Comparison of ENCODE assay signal across 1 cellular context in genomic region chr6:131627724-131628682, GRCh38.
TF ChIP-seq lines count a peak whose summit lies in the region.

Gene MED23 (minus strand): TSS chr6:131628242. CDS start chr6:131628049, 193 bp downstream.

TF ChIP-seq in K562, 482 proteins besides CTCF, POLR2A, EP300 and RAD21 (continued from another document and continues in another):
- TF ChIP-seq, protein P1, sequence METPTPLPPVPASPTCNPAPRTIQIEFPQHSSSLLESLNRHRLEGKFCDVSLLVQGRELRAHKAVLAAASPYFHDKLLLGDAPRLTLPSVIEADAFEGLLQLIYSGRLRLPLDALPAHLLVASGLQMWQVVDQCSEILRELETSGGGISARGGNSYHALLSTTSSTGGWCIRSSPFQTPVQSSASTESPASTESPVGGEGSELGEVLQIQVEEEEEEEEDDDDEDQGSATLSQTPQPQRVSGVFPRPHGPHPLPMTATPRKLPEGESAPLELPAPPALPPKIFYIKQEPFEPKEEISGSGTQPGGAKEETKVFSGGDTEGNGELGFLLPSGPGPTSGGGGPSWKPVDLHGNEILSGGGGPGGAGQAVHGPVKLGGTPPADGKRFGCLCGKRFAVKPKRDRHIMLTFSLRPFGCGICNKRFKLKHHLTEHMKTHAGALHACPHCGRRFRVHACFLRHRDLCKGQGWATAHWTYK (CRISPR knock-in tag; IDR thresholded peaks at IDR 0.05): no peak; the same call in 1 of the 2 replicates
- 0 out of 2 replicates have a peak, but pooled peaks have one; percentile 7 for TF ChIP-seq ZNF444 (CRISPR knock-in tag; IDR thresholded peaks at IDR 0.05)
- TF ChIP-seq HBP1 (CRISPR knock-in tag; IDR thresholded peaks at IDR 0.05): peak; percentile 72; the same call in 1 of the 2 replicates
- peak; percentile 58 to 83; a peak in 2 of 4 replicates for TF ChIP-seq SIN3A (IDR thresholded peaks at IDR 0.05; ENCODE audit: borderline replicate concordance in 2 of 2, control insufficient read depth in 1 of 2, low read depth in 2 of 2, low read length in 2 of 2)
- TF ChIP-seq MAZ (CRISPR knock-in tag; conservative IDR thresholded peaks at IDR 0.05 in 1 of 2, IDR thresholded peaks at IDR 0.05 in 1 of 2): peak; percentile 89 to 98
- TF ChIP-seq, protein P2, sequence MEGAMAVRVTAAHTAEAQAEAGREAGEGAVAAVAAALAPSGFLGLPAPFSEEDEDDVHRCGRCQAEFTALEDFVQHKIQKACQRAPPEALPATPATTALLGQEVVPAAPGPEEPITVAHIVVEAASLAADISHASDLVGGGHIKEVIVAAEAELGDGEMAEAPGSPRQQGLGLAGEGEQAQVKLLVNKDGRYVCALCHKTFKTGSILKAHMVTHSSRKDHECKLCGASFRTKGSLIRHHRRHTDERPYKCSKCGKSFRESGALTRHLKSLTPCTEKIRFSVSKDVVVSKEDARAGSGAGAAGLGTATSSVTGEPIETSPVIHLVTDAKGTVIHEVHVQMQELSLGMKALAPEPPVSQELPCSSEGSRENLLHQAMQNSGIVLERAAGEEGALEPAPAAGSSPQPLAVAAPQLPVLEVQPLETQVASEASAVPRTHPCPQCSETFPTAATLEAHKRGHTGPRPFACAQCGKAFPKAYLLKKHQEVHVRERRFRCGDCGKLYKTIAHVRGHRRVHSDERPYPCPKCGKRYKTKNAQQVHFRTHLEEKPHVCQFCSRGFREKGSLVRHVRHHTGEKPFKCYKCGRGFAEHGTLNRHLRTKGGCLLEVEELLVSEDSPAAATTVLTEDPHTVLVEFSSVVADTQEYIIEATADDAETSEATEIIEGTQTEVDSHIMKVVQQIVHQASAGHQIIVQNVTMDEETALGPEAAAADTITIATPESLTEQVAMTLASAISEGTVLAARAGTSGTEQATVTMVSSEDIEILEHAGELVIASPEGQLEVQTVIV (CRISPR knock-in tag; IDR thresholded peaks at IDR 0.05; ENCODE audit: borderline replicate concordance): no peak
- no peak for TF ChIP-seq KHSRP (IDR thresholded peaks at IDR 0.05)
- TF ChIP-seq, protein P3, sequence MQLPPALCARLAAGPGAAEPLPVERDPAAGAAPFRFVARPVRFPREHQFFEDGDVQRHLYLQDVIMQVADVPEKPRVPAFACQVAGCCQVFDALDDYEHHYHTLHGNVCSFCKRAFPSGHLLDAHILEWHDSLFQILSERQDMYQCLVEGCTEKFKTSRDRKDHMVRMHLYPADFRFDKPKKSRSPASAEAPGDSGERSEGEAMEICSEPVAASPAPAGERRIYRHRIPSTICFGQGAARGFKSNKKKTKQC (CRISPR knock-in tag; IDR thresholded peaks at IDR 0.05): peak; percentile 81; the same call in 1 of the 2 replicates
- TF ChIP-seq HDAC3 (IDR thresholded peaks at IDR 0.05; ENCODE audit: borderline replicate concordance, partially characterized antibody): peak; percentile 19
- TF ChIP-seq DACH1 (IDR thresholded peaks at IDR 0.05; ENCODE audit: partially characterized antibody): peak; percentile 41
- TF ChIP-seq SP2 (IDR thresholded peaks at IDR 0.05; ENCODE audit: extremely low read depth, low read depth, low read length, poor library complexity, severe bottlenecking): peak; percentile 35
- TF ChIP-seq POLR2H (tag; IDR thresholded peaks at IDR 0.05; ENCODE audit: low read depth): no peak
- TF ChIP-seq CHAMP1 (IDR thresholded peaks at IDR 0.05): peak; percentile 99
- TF ChIP-seq IRF2 (CRISPR knock-in tag; IDR thresholded peaks at IDR 0.05): no peak
- no peak for TF ChIP-seq NFIX (CRISPR knock-in tag; IDR thresholded peaks at IDR 0.05; ENCODE audit: low read depth)
- TF ChIP-seq, protein P4, sequence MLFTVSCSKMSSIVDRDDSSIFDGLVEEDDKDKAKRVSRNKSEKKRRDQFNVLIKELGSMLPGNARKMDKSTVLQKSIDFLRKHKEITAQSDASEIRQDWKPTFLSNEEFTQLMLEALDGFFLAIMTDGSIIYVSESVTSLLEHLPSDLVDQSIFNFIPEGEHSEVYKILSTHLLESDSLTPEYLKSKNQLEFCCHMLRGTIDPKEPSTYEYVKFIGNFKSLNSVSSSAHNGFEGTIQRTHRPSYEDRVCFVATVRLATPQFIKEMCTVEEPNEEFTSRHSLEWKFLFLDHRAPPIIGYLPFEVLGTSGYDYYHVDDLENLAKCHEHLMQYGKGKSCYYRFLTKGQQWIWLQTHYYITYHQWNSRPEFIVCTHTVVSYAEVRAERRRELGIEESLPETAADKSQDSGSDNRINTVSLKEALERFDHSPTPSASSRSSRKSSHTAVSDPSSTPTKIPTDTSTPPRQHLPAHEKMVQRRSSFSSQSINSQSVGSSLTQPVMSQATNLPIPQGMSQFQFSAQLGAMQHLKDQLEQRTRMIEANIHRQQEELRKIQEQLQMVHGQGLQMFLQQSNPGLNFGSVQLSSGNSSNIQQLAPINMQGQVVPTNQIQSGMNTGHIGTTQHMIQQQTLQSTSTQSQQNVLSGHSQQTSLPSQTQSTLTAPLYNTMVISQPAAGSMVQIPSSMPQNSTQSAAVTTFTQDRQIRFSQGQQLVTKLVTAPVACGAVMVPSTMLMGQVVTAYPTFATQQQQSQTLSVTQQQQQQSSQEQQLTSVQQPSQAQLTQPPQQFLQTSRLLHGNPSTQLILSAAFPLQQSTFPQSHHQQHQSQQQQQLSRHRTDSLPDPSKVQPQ (CRISPR knock-in tag; IDR thresholded peaks at IDR 0.05; ENCODE audit: borderline replicate concordance): no peak
- TF ChIP-seq TRIM24 (IDR thresholded peaks at IDR 0.05): peak in 1 of 2 experiments; percentile 100; a peak in 2 of 4 replicates
- no peak for TF ChIP-seq CREB5 (CRISPR knock-in tag; IDR thresholded peaks at IDR 0.05)
- no peak for TF ChIP-seq ZNF253 (CRISPR knock-in tag; conservative IDR thresholded peaks at IDR 0.05)
- TF ChIP-seq BRF1 (IDR thresholded peaks at IDR 0.05; ENCODE audit: borderline replicate concordance, extremely low read depth, insufficient read length): no peak
- no peak for TF ChIP-seq NCOA6 (IDR thresholded peaks at IDR 0.05)
- TF ChIP-seq, protein P5, sequence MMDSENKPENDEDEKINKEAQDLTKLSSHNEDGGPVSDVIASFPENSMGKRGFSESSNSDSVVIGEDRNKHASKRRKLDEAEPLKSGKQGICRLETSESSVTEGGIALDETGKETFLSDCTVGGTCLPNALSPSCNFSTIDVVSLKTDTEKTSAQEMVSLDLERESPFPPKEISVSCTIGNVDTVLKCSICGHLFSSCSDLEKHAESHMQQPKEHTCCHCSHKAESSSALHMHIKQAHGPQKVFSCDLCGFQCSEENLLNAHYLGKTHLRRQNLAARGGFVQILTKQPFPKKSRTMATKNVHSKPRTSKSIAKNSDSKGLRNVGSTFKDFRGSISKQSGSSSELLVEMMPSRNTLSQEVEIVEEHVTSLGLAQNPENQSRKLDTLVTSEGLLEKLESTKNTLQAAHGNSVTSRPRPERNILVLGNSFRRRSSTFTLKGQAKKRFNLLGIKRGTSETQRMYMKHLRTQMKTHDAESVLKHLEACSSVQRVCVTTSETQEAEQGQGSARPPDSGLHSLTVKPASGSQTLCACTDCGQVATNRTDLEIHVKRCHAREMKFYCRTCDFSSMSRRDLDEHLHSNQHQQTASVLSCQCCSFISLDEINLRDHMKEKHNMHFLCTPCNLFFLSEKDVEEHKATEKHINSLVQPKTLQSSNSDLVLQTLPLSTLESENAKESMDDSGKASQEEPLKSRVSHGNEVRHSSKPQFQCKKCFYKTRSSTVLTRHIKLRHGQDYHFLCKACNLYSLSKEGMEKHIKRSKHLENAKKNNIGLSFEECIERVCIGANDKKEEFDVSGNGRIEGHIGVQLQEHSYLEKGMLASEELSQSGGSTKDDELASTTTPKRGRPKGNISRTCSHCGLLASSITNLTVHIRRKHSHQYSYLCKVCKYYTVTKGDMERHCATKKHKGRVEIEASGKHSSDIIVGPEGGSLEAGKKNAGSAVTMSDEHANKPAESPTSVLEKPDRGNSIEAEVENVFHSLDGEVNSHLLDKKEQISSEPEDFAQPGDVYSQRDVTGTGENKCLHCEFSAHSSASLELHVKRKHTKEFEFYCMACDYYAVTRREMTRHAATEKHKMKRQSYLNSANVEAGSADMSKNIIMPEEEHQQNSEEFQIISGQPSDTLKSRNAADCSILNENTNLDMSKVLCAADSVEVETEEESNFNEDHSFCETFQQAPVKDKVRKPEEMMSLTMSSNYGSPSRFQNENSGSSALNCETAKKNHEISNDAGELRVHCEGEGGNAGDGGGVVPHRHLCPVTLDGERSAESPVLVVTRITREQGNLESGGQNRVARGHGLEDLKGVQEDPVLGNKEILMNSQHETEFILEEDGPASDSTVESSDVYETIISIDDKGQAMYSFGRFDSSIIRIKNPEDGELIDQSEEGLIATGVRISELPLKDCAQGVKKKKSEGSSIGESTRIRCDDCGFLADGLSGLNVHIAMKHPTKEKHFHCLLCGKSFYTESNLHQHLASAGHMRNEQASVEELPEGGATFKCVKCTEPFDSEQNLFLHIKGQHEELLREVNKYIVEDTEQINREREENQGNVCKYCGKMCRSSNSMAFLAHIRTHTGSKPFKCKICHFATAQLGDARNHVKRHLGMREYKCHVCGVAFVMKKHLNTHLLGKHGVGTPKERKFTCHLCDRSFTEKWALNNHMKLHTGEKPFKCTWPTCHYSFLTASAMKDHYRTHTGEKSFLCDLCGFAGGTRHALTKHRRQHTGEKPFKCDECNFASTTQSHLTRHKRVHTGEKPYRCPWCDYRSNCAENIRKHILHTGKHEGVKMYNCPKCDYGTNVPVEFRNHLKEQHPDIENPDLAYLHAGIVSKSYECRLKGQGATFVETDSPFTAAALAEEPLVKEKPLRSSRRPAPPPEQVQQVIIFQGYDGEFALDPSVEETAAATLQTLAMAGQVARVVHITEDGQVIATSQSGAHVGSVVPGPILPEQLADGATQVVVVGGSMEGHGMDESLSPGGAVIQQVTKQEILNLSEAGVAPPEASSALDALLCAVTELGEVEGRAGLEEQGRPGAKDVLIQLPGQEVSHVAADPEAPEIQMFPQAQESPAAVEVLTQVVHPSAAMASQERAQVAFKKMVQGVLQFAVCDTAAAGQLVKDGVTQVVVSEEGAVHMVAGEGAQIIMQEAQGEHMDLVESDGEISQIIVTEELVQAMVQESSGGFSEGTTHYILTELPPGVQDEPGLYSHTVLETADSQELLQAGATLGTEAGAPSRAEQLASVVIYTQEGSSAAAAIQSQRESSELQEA (IDR thresholded peaks at IDR 0.05; ENCODE audit: low read depth): peak; percentile 80
- no peak for TF ChIP-seq ZNF282 (CRISPR knock-in tag; IDR thresholded peaks at IDR 0.05)
- no peak for TF ChIP-seq PTRF (tag; IDR thresholded peaks at IDR 0.05)
- no peak for TF ChIP-seq ZNF707 (CRISPR knock-in tag; conservative IDR thresholded peaks at IDR 0.05)
- TF ChIP-seq ZNF586 (CRISPR knock-in tag; conservative IDR thresholded peaks at IDR 0.05): no peak
- TF ChIP-seq E2F6 (IDR thresholded peaks at IDR 0.05; ENCODE audit: borderline replicate concordance in 1 of 2, extremely low read depth in 1 of 2, insufficient read depth in 1 of 2, insufficient read length in 1 of 2, low read depth in 1 of 2, low read length in 1 of 2, poor library complexity in 1 of 2, severe bottlenecking in 1 of 2): no peak
- TF ChIP-seq NRF1 (conservative IDR thresholded peaks at IDR 0.05 in 1 of 2, IDR thresholded peaks at IDR 0.05 in 1 of 2): 0 out of 4 replicates have a peak, but pooled peaks of 1 of the 2 experiments have one; percentile 22
- TF ChIP-seq, protein P6, sequence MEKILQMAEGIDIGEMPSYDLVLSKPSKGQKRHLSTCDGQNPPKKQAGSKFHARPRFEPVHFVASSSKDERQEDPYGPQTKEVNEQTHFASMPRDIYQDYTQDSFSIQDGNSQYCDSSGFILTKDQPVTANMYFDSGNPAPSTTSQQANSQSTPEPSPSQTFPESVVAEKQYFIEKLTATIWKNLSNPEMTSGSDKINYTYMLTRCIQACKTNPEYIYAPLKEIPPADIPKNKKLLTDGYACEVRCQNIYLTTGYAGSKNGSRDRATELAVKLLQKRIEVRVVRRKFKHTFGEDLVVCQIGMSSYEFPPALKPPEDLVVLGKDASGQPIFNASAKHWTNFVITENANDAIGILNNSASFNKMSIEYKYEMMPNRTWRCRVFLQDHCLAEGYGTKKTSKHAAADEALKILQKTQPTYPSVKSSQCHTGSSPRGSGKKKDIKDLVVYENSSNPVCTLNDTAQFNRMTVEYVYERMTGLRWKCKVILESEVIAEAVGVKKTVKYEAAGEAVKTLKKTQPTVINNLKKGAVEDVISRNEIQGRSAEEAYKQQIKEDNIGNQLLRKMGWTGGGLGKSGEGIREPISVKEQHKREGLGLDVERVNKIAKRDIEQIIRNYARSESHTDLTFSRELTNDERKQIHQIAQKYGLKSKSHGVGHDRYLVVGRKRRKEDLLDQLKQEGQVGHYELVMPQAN (IDR thresholded peaks at IDR 0.05; ENCODE audit: borderline replicate concordance): peak; percentile 72; the same call in 1 of the 2 replicates
